ENCODE assay signal across 14 cellular contexts in genomic region chr12:91180162-91180561, GRCh38. TPM values are rescaled to one million over a fixed set of nuclear protein-coding genes. Genes with fewer than 3 reads are reported as not detected.
DNase-seq lines count a peak whose midpoint lies in the region; ATAC-seq, FAIRE-seq and TF ChIP-seq lines count a peak whose summit lies in the region.
"Had no signal": no experiment of that assay in that cellular context is flagged by ENCODE, and none has a peak within 500 bp of the region (broad histone marks: within the 10 kb centered on the region; RNA-seq: fewer than 3 reads in every experiment).

No MANE protein-coding gene starts in this region.

- TF ChIP-seq EP300 in stomach (IDR thresholded peaks at IDR 0.05) = no peak

- H3K27ac ChIP-seq in HCT116 (ENCODE audit: low read depth, low read length) = no peak overlapping the region
- no peak overlapping the region for H3K27ac ChIP-seq in astrocyte (ENCODE audit: low read depth, low read length)
- H3K27ac ChIP-seq in keratinocyte (ENCODE audit: control insufficient read depth, insufficient read depth, low read length) = no peak overlapping the region
- H3K27ac ChIP-seq in stomach = peak overlapping the region in 4 of 5 donors; percentile 41 to 74 (median 66)

- intact Hi-C loops in HCT116 (cut with micrococcal nuclease) = no loop called here
- intact Hi-C loops in stomach (cut with DNase I; ENCODE audit: low total_unique reads) = no loop called here

- H4K20me1 ChIP-seq in HCT116 (ENCODE audit: insufficient read depth) (no peaks in the 10 kb centered on the region), astrocyte (ENCODE audit: insufficient read depth, low read length) (no peaks in the 10 kb centered on the region), keratinocyte (ENCODE audit: control insufficient read depth, extremely low read depth, insufficient read depth, low read length) (no peaks in the 10 kb centered on the region)

- no peak for FAIRE-seq in astrocyte (lab: Jason Lieb, UNC)
- no peak for FAIRE-seq in keratinocyte (lab: Jason Lieb, UNC)
- FAIRE-seq: bronchial epithelial cell, kidney had no signal

- DNase-seq in HCT116 (ENCODE audit: low read depth, low spot score) (no peak), astrocyte (ENCODE audit: low read depth) (no peak), keratinocyte (ENCODE audit: low read depth, low spot score) (no peak), stomach (no peak), germinal center (ENCODE audit: low spot score) (no peak), dermis blood vessel endothelial cell (no peak), C1 segment of cervical spinal cord (lab: John Stamatoyannopoulos, UW) (no peak)
- no peak for DNase-seq in stimulated activated effector memory CD8-positive, alpha-beta T cell treated with anti-CD3 and anti-CD28 coated beads, Interleukin-12 subunit alpha, Interleukin-12 subunit beta, amount 100 ng/mL, for 72 hours (ENCODE audit: low spot score in 2 of 2)
- DNase-seq: activated CD4-positive, alpha-beta T cell treated with anti-CD3 and anti-CD28 coated beads for 4 hours; CD8-positive, alpha-beta T cell; kidney had no signal

- H3K9me1 ChIP-seq in keratinocyte (ENCODE audit: control insufficient read depth, extremely low read depth, insufficient read depth, low read length) = no peaks in the 10 kb centered on the region

- peak overlapping the region; percentile 47 for H2AFZ ChIP-seq in HCT116 (ENCODE audit: low read depth, low read length, poor library complexity, severe bottlenecking)
- H2AFZ ChIP-seq in astrocyte (ENCODE audit: low read depth, low read length) = no peak overlapping the region
- peak overlapping the region; percentile 74 for H2AFZ ChIP-seq in keratinocyte (ENCODE audit: control insufficient read depth, low read length)

- no TSS peak for BruUV-seq in HCT116 (replicated peaks; lab: Mats Ljungman, UMichigan)

- H3K36me3 ChIP-seq in HCT116 (ENCODE audit: control insufficient read depth in 1 of 2, insufficient read depth in 2 of 2, low read length in 2 of 2) (no peaks in the 10 kb centered on the region), astrocyte (ENCODE audit: insufficient read depth, low read length) (no peaks in the 10 kb centered on the region), keratinocyte (ENCODE audit: control insufficient read depth in 2 of 2, extremely low read depth in 1 of 2, insufficient read depth in 2 of 2, low read length in 2 of 2) (no peaks in the 10 kb centered on the region), stomach (no peaks in the 10 kb centered on the region)

- H3K9me3 Mint-ChIP-seq in astrocyte (ENCODE audit: unreplicated experiment) = no peaks in the 10 kb centered on the region
- no peaks in the 10 kb centered on the region for H3K9me3 Mint-ChIP-seq in stimulated activated effector memory CD8-positive, alpha-beta T cell treated with anti-CD3 and anti-CD28 coated beads, Interleukin-12 subunit alpha, Interleukin-12 subunit beta, amount 100 ng/mL, for 72 hours
- H3K9me3 Mint-ChIP-seq: activated T-helper 1 cell treated with anti-CD3 and anti-CD28 coated beads, Interleukin-12 subunit alpha, Interleukin-12 subunit beta, Interleukin-2, Interleukin-4 antibody, amounts not matched to agents 30 ng/mL and 10 ng/mL and 1 ng/mL, durations not matched to agents 14 hours and 24 hours and 36 hours; CD8-positive, alpha-beta T cell; neural crest cell had no signal

- no peak overlapping the region for H3K9ac ChIP-seq in HCT116 (ENCODE audit: low read length)
- H3K9ac ChIP-seq in astrocyte (ENCODE audit: low read length) = peak overlapping the region; percentile 49
- no peak overlapping the region for H3K9ac ChIP-seq in keratinocyte (ENCODE audit: control insufficient read depth, extremely low read depth, insufficient read depth, low read length)

- H3K9me3 ChIP-seq in HCT116 (ENCODE audit: control insufficient read depth in 1 of 2, insufficient read depth in 1 of 2, low read depth in 1 of 2, low read length in 2 of 2) = no peaks in the 10 kb centered on the region
- H3K9me3 ChIP-seq in astrocyte (ENCODE audit: insufficient read depth, low read depth, low read length) = no peaks in the 10 kb centered on the region
- H3K9me3 ChIP-seq in keratinocyte (ENCODE audit: control insufficient read depth, low read depth, low read length) = no peaks in the 10 kb centered on the region
- H3K9me3 ChIP-seq in stomach = no peaks in the 10 kb centered on the region

- no peaks in the 10 kb centered on the region for H3K9me2 ChIP-seq in HCT116 (ENCODE audit: insufficient read depth)

- TF ChIP-seq CTCF in HCT116 (IDR thresholded peaks at IDR 0.05 in 2 of 3, conservative IDR thresholded peaks at IDR 0.05 in 1 of 3; ENCODE audit: borderline replicate concordance in 1 of 3, insufficient read depth in 1 of 3, low read depth in 2 of 3, low read length in 2 of 3) (no peak), astrocyte (IDR thresholded peaks at IDR 0.05; ENCODE audit: insufficient read depth, low read depth, low read length) (no peak), keratinocyte (optimal IDR thresholded peaks at IDR 0.05 in 1 of 3, IDR thresholded peaks at IDR 0.05 in 1 of 3, conservative IDR thresholded peaks at IDR 0.05 in 1 of 3; ENCODE audit: extremely low read depth in 1 of 3, insufficient read depth in 2 of 3, low read length in 3 of 3) (no peak), stomach (IDR thresholded peaks at IDR 0.05) (no peak)

- dilution Hi-C loops in keratinocyte (cut with MboI; ENCODE audit: extremely low pct_ligation_motif_present, low sequenced_read_pairs) = no loop called here

- RAD21 ChIA-PET in HCT116 (lab: Charles Lee; ENCODE audit: low non-redundant PET in 1 of 2, low total read pairs in 2 of 2, uncharacterized antibody in 2 of 2, unreplicated experiment in 2 of 2) = no interaction called here

- 68 to 88% (median 82%) methylated on average over 3 of the region's 3 CpGs for WGBS in stomach, 5 donors

- H3K4me1 ChIP-seq in HCT116 (ENCODE audit: control insufficient read depth in 1 of 2, insufficient read depth in 2 of 2, low read length in 2 of 2) (no peaks in the 10 kb centered on the region), astrocyte (ENCODE audit: insufficient read depth, low read length) (peaks cover 16% of the 10 kb centered on the region), keratinocyte (ENCODE audit: control insufficient read depth, extremely low read depth, insufficient read depth, low read length) (peaks cover 23% of the 10 kb centered on the region), stomach (peaks cover 0 to 5% (median 0%) of the 10 kb centered on the region in 4 donors)

- no peak overlapping the region for H3K27ac Mint-ChIP-seq in astrocyte (ENCODE audit: unreplicated experiment)
- no peak overlapping the region for H3K27ac Mint-ChIP-seq in stimulated activated effector memory CD8-positive, alpha-beta T cell treated with anti-CD3 and anti-CD28 coated beads, Interleukin-12 subunit alpha, Interleukin-12 subunit beta, amount 100 ng/mL, for 72 hours
- H3K27ac Mint-ChIP-seq: activated T-helper 1 cell treated with anti-CD3 and anti-CD28 coated beads, Interleukin-12 subunit alpha, Interleukin-12 subunit beta, Interleukin-2, Interleukin-4 antibody, amounts not matched to agents 30 ng/mL and 10 ng/mL and 1 ng/mL, durations not matched to agents 14 hours and 24 hours and 36 hours; CD8-positive, alpha-beta T cell had no signal

- CTCF ChIA-PET in HCT116 (lab: Charles Lee) = interaction anchor here (1.5 to 2.5 kb wide), 2 partner anchors 146 to 221 kb away, joined by 3 to 7 read pairs; no protein-coding TSS in a partner anchor

- POLR2A ChIA-PET in HCT116 (lab: Charles Lee) = no interaction called here

- no peak overlapping the region for H3K4me3 Mint-ChIP-seq in astrocyte (ENCODE audit: unreplicated experiment)
- H3K4me3 Mint-ChIP-seq in stimulated activated effector memory CD8-positive, alpha-beta T cell treated with anti-CD3 and anti-CD28 coated beads, Interleukin-12 subunit alpha, Interleukin-12 subunit beta, amount 100 ng/mL, for 72 hours = no peak overlapping the region
- H3K4me3 Mint-ChIP-seq: activated T-helper 1 cell treated with anti-CD3 and anti-CD28 coated beads, Interleukin-12 subunit alpha, Interleukin-12 subunit beta, Interleukin-2, Interleukin-4 antibody, amounts not matched to agents 30 ng/mL and 10 ng/mL and 1 ng/mL, durations not matched to agents 14 hours and 24 hours and 36 hours; CD8-positive, alpha-beta T cell; neural crest cell had no signal

- H3K4me3 ChIP-seq in HCT116 (replicated peaks in 1 of 2; ENCODE audit: low read depth in 1 of 2, low read length in 2 of 2) (no peak overlapping the region), astrocyte (ENCODE audit: insufficient read depth, low read depth, low read length) (peak overlapping the region; percentile 40), keratinocyte (ENCODE audit: control insufficient read depth in 2 of 3, extremely low read depth in 1 of 3, insufficient read depth in 2 of 3, low read depth in 1 of 3, low read length in 3 of 3) (no peak overlapping the region), stomach (peak overlapping the region; percentile 18 to 47 (median 26))

- ATAC-seq in HCT116 = no peak
- ATAC-seq in stimulated activated effector memory CD8-positive, alpha-beta T cell treated with anti-CD3 and anti-CD28 coated beads, Interleukin-12 subunit alpha, Interleukin-12 subunit beta, amount 100 ng/mL, for 72 hours = no peak
- ATAC-seq: CD8-positive, alpha-beta T cell had no signal

- H3K4me1 Mint-ChIP-seq in astrocyte (ENCODE audit: low read depth, unreplicated experiment) = peaks cover 2% of the 10 kb centered on the region
- H3K4me1 Mint-ChIP-seq in stimulated activated effector memory CD8-positive, alpha-beta T cell treated with anti-CD3 and anti-CD28 coated beads, Interleukin-12 subunit alpha, Interleukin-12 subunit beta, amount 100 ng/mL, for 72 hours = no peaks in the 10 kb centered on the region

- TF ChIP-seq RAD21 in HCT116 (IDR thresholded peaks at IDR 0.05; ENCODE audit: low read depth) = no peak

- H3K4me2 ChIP-seq in HCT116 (ENCODE audit: low read length) (no peak overlapping the region), astrocyte (ENCODE audit: low read length) (peak overlapping the region; percentile 73), keratinocyte (ENCODE audit: control insufficient read depth, extremely low read depth, insufficient read depth, low read depth, low read length) (peak overlapping the region; percentile 29)

- H3K36me3 Mint-ChIP-seq in astrocyte (ENCODE audit: low read depth, unreplicated experiment) = no peaks in the 10 kb centered on the region
- no peaks in the 10 kb centered on the region for H3K36me3 Mint-ChIP-seq in stimulated activated effector memory CD8-positive, alpha-beta T cell treated with anti-CD3 and anti-CD28 coated beads, Interleukin-12 subunit alpha, Interleukin-12 subunit beta, amount 100 ng/mL, for 72 hours
- H3K36me3 Mint-ChIP-seq: CD8-positive, alpha-beta T cell had no signal

- H3K27me3 Mint-ChIP-seq in astrocyte (ENCODE audit: low read depth, unreplicated experiment) = no peaks in the 10 kb centered on the region

- H3K79me2 ChIP-seq in HCT116 (ENCODE audit: insufficient read depth, low read length) = no peaks in the 10 kb centered on the region
- no peaks in the 10 kb centered on the region for H3K79me2 ChIP-seq in astrocyte (ENCODE audit: insufficient read depth, low read length)
- H3K79me2 ChIP-seq in keratinocyte (ENCODE audit: control insufficient read depth, insufficient read depth, low read length) = no peaks in the 10 kb centered on the region

- H3K27me3 ChIP-seq in HCT116 (ENCODE audit: insufficient read depth, low read length) = no peaks in the 10 kb centered on the region
- no peaks in the 10 kb centered on the region for H3K27me3 ChIP-seq in astrocyte (ENCODE audit: insufficient read depth, low read length)
- H3K27me3 ChIP-seq in keratinocyte (ENCODE audit: control insufficient read depth, extremely low read depth, insufficient read depth, low read length) = no peaks in the 10 kb centered on the region
- H3K27me3 ChIP-seq in stomach = no peaks in the 10 kb centered on the region

- TF ChIP-seq POLR2A in HCT116 (IDR thresholded peaks at IDR 0.05; ENCODE audit: borderline replicate concordance, extremely low read depth, insufficient read depth, insufficient read length) (no peak), stomach (IDR thresholded peaks at IDR 0.05) (no peak)

RNA-seq across cellular contexts. Expression of gene DCN, which starts 2.5 kb away (rescaled TPM):
- total RNA-seq in HCT116 (2021; ENCODE audit: unreplicated experiment) = 3.6 TPM
- polyA plus RNA-seq in HCT116 (2012) = not detected in 2 replicates
- 0.57 and 0.87 TPM in 2 replicates for total RNA-seq in astrocyte
- 1.1 to 24.8 TPM (median 2.5 TPM) in 3 replicates for polyA plus RNA-seq in keratinocyte
- 1.5 TPM for polyA plus RNA-seq in keratinocyte (2011; ENCODE audit: low read depth)
- 1.8 and 2.8 TPM in 2 replicates for polyA plus RNA-seq in keratinocyte (2011; cell fraction: cytosol; rRNA removed)
- polyA plus RNA-seq in keratinocyte (2011; cell fraction: nucleus; rRNA removed) = 5.1 and 8.2 TPM in 2 replicates
- polyA plus RNA-seq in keratinocyte (2012; ENCODE audit: low replicate concordance) = 0.37 and 2.6 TPM in 2 replicates
- 0.26 to 8.8 TPM (median 1.0 TPM) in 3 replicates for polyA minus RNA-seq in keratinocyte
- 0.96 TPM for polyA minus RNA-seq in keratinocyte (2011; cell fraction: cytosol; rRNA and poly(A)+ RNA removed)
- polyA minus RNA-seq in keratinocyte (2011; cell fraction: nucleus; rRNA and poly(A)+ RNA removed) = 2.4 and 11.3 TPM in 2 replicates
- total RNA-seq in stomach = 1,000 to 10,000 TPM in 1 of 5 donors, 100 to 1,000 TPM in 4; 189 to 1,044 (median 516) TPM
- polyA plus RNA-seq in stomach = 100 to 1,000 TPM; 145 to 368 (median 223) TPM
- 4.3 and 35.6 TPM in 2 replicates for total RNA-seq in dermis blood vessel endothelial cell
- total RNA-seq: activated T-helper 1 cell treated with anti-CD3 and anti-CD28 coated beads, Interleukin-12 subunit alpha, Interleukin-12 subunit beta, Interleukin-2, Interleukin-4 antibody, amounts not matched to agents 30 ng/mL and 10 ng/mL and 1 ng/mL, durations not matched to agents 14 hours and 24 hours and 36 hours; CD8-positive, alpha-beta T cell had no signal

Comparison
In these comparisons a context has a peak if more than half of its experiments do, and no peak if none do; other contexts are left out.
1. H3K27ac ChIP-seq: peak in stomach (4 of 5); none in HCT116 (single experiment), astrocyte (single experiment) and keratinocyte (single experiment).
2. H3K4me3 ChIP-seq: peak in astrocyte (single experiment) and stomach (4 of 4); none in HCT116 (0 of 2) and keratinocyte (0 of 3).